ENCODE assay signal across 26 cellular contexts in genomic region chr17:30558313-30559195, GRCh38.
DNase-seq lines count a peak whose midpoint lies in the region; ATAC-seq and TF ChIP-seq lines count a peak whose summit lies in the region.
"Had no signal": no experiment of that assay in that cellular context is flagged by ENCODE, and none has a peak within 500 bp of the region (broad histone marks: within the 10 kb centered on the region; RNA-seq: fewer than 3 reads in every experiment).

No MANE protein-coding gene starts in this region.

- TF ChIP-seq CTCF in DND-41 (IDR thresholded peaks at IDR 0.05; ENCODE audit: borderline replicate concordance, extremely low read depth, low read length, poor library complexity, severe bottlenecking): no peak
- no peak for TF ChIP-seq CTCF in Peyer's patch (IDR thresholded peaks at IDR 0.05)

- H3K4me2 ChIP-seq in DND-41 (ENCODE audit: insufficient read depth, low read length): peak overlapping the region; percentile 48; the same call in 1 of the 2 replicates
- H3K4me2 ChIP-seq: A549 had no signal

- no peak overlapping the region for H2AFZ ChIP-seq in DND-41 (ENCODE audit: low read depth, low read length)

- H3K27ac ChIP-seq in DND-41 (ENCODE audit: low read length): no peak overlapping the region
- H3K27ac ChIP-seq in Peyer's patch: no peak overlapping the region
- H3K27ac ChIP-seq: A549, dorsolateral prefrontal cortex, left ventricle myocardium inferior, skin epidermis, tibial artery had no signal

- H3K4me3 ChIP-seq in DND-41 (ENCODE audit: low read depth in 1 of 2, low read length in 2 of 2) (no peak overlapping the region), Peyer's patch (no peak overlapping the region)
- H3K4me3 ChIP-seq: A549, dorsolateral prefrontal cortex, left ventricle myocardium inferior, skin epidermis, tibial artery had no signal

- DNase-seq in NCI-H510A (lab: John Stamatoyannopoulos, UW): peak; percentile 7
- no peak for DNase-seq in NCI-H510A treated with DMSO at 0.1 percent for 48 hours (lab: John Stamatoyannopoulos, UW)
- DNase-seq in DND-41: no peak
- peak in 2 of 3 donors; percentile 34 to 40 for DNase-seq in Peyer's patch
- DNase-seq in mesenteric fat pad (ENCODE audit: low spot score): peak; percentile 84
- DNase-seq in amygdala (lab: John Stamatoyannopoulos, UW): no peak
- no peak for DNase-seq in stimulated activated CD4-positive, alpha-beta T cell treated with anti-CD3 and anti-CD28 coated beads, Interleukin-12 subunit alpha, Interleukin-12 subunit beta, amount 100 ng/mL, for 4 hours
- DNase-seq: activated CD4-positive, alpha-beta T cell treated with anti-CD3 and anti-CD28 coated beads for 48 hours; activated effector memory CD4-positive, alpha-beta T cell treated with anti-CD3 and anti-CD28 coated beads, Interleukin-2, amount 50 U/mL, for 16 hours; AML-193; cerebellar nuclear complex; H7; hypothalamus; left ventricle myocardium inferior; naive B cell; NCI-H1105; NCI-H2029 treated with DMSO at 0.1 percent for 48 hours; NCI-H345; NCI-H82 had no signal

- H3K9ac ChIP-seq in DND-41 (ENCODE audit: low read depth, low read length): peak overlapping the region; percentile 18; the same call in 1 of the 2 replicates

- H3K9me3 ChIP-seq in DND-41 (ENCODE audit: insufficient read depth, low read length, severe bottlenecking) (no peaks in the 10 kb centered on the region), Peyer's patch (no peaks in the 10 kb centered on the region)
- H3K9me3 ChIP-seq: A549, left ventricle myocardium inferior, tibial artery had no signal

- H3K36me3 ChIP-seq in DND-41 (ENCODE audit: insufficient read depth, low read length) (no peaks in the 10 kb centered on the region), Peyer's patch (no peaks in the 10 kb centered on the region)
- H3K36me3 ChIP-seq: left ventricle myocardium inferior, tibial artery had no signal

- H3K79me2 ChIP-seq in DND-41 (ENCODE audit: insufficient read depth, low read length): no peaks in the 10 kb centered on the region

- H3K4me1 ChIP-seq in DND-41 (ENCODE audit: insufficient read depth, low read length) (peaks cover 17% of the 10 kb centered on the region), Peyer's patch (no peaks in the 10 kb centered on the region)
- H3K4me1 ChIP-seq: A549, left ventricle myocardium inferior, tibial artery had no signal

- no peaks in the 10 kb centered on the region for H3K27me3 ChIP-seq in DND-41 (ENCODE audit: insufficient read depth, low read length, poor library complexity)
- no peaks in the 10 kb centered on the region for H3K27me3 ChIP-seq in Peyer's patch
- H3K27me3 ChIP-seq: dorsolateral prefrontal cortex, tibial artery had no signal

- 0 out of 2 replicates have a peak, but pooled peaks cover 3% of the 10 kb centered on the region for H4K20me1 ChIP-seq in DND-41 (ENCODE audit: insufficient read depth, low read length)

- TF ChIP-seq POLR2A in Peyer's patch (IDR thresholded peaks at IDR 0.05): no peak

- ATAC-seq in DND-41 (ENCODE audit: insufficient read depth, low read depth): no peak
- no peak for ATAC-seq in HG02885 (IDR thresholded peaks at IDR 0.05; ENCODE audit: poor library complexity, unreplicated experiment)
- ATAC-seq: A549; CD8-positive, alpha-beta T cell; Right ventricle myocardium inferior had no signal

Comparison
In these comparisons a context has a peak if more than half of its experiments do, and no peak if none do; other contexts are left out.
1. DNase-seq: peak in NCI-H510A (single experiment), Peyer's patch (2 of 3) and mesenteric fat pad (single experiment); none in NCI-H510A treated with DMSO at 0.1 percent for 48 hours (single experiment), DND-41 (single experiment), amygdala (0 of 56) and stimulated activated CD4-positive, alpha-beta T cell treated with anti-CD3 and anti-CD28 coated beads, Interleukin-12 subunit alpha, Interleukin-12 subunit beta, amount 100 ng/mL, for 4 hours (single experiment).